In the genomic region with DNA sequence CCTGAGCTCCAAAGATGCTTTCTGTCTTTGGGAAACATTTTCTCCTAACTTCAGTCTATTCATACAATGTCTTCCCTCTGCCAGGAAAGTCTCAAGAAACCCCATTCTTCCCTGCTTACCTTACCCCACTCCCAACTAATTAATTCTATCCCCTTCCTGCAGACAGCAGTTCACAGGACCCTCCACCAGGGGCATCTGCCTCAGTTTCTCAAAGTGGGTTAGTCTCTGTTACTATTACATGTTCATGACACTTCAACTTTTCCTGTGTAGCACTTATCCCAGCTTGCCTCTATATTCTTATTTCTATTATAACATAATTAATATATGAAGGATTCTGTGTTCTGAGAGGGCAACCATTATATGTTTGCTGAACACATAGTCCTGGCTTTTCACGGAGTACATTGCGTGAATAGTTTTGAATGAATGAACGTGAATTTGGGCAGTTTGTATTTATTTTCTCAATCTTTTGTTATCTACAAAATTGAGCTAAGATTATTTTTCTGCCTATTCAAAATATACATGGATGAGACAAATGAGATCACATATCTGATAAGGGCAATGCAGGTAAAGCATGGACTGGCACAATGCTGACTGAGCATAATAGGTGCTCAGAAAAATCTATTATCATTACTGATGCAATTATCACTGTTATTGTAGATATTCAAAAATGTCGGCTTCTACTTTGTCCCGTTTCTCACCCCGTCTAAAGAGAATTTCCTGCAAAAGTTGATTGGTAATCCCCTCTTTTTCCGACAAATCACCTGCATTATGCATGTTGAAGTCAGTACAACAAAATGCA, we compare ENCODE assay signal across 18 cellular contexts.
DNase-seq lines count a peak whose midpoint lies in the region; ATAC-seq and TF ChIP-seq lines count a peak whose summit lies in the region.
"Had no signal": no experiment of that assay in that cellular context is flagged by ENCODE, and none has a peak within 500 bp of the region (broad histone marks: within the 10 kb centered on the region; RNA-seq: fewer than 3 reads in every experiment).

No MANE protein-coding gene starts in this region.

- H2BK120ac ChIP-seq in IMR-90 (ENCODE audit: low read depth, low read length) = no peak overlapping the region

- peaks cover 37% of the 10 kb centered on the region for H3K4me1 Mint-ChIP-seq in brain
- no peaks in the 10 kb centered on the region for H3K4me1 Mint-ChIP-seq in mesothelial cell of epicardium
- H3K4me1 Mint-ChIP-seq: activated B cell treated with CpG ODN at 0.5 μM for 24 hours, B cell, T-cell had no signal

- H3K27me3 ChIP-seq in IMR-90 (ENCODE audit: control insufficient read depth, insufficient read depth, low read length) (no peaks in the 10 kb centered on the region), thoracic aorta (replicated peaks; ENCODE audit: insufficient read depth) (no peaks in the 10 kb centered on the region)

- DNase-seq in IMR-90 = no peak
- no peak for DNase-seq in mesothelial cell of epicardium (ENCODE audit: low spot score in 2 of 2, unreplicated experiment in 2 of 2)
- DNase-seq in thoracic aorta (ENCODE audit: low spot score) = no peak
- no peak for DNase-seq in GM13977 (ENCODE audit: low spot score)
- DNase-seq in sciatic nerve (ENCODE audit: low spot score) = no peak
- DNase-seq in activated CD8-positive, alpha-beta memory T cell treated with anti-CD3 and anti-CD28 coated beads, Interleukin-2, amount 50 U/mL, for 48 hours = no peak
- DNase-seq: activated B cell treated with CpG ODN at 0.5 μM for 24 hours; activated effector memory CD4-positive, alpha-beta T cell treated with Interleukin-2 at 50 U/mL for 16 hours; cortex of kidney; HFFc6; retina; RPMI8226; stimulated activated CD4-positive, alpha-beta T cell treated with anti-CD3 and anti-CD28 coated beads, Interleukin-2, amount 100 ng/mL, for 24 hours; T-cell had no signal

- WGBS in IMR-90 (ENCODE audit: extremely low coverage in 2 of 2, insufficient read length in 1 of 2), 2 experiments = no CpG with 5 or more reads among the region's 7 CpGs

- H3K4me3 ChIP-seq in IMR-90 (ENCODE audit: insufficient read depth, low read depth, low read length) = no peak overlapping the region
- H3K4me3 ChIP-seq in thoracic aorta = no peak overlapping the region
- H3K4me3 ChIP-seq: GM12878 had no signal

- H3K36me3 Mint-ChIP-seq in brain (no peaks in the 10 kb centered on the region), mesothelial cell of epicardium (no peaks in the 10 kb centered on the region)
- H3K36me3 Mint-ChIP-seq: T-cell had no signal

- no peaks in the 10 kb centered on the region for H3K79me1 ChIP-seq in IMR-90 (ENCODE audit: low read depth in 1 of 2, low read length in 2 of 2)

- H3K4ac ChIP-seq in IMR-90 (ENCODE audit: low read depth, low read length) = no peak overlapping the region

- no peak overlapping the region for H3K56ac ChIP-seq in IMR-90 (ENCODE audit: extremely low read depth, insufficient read depth, low read length)

- intact Hi-C loops in IMR-90 (cut with micrococcal nuclease) (no loop called here), sciatic nerve (cut with DNase I) (no loop called here)

- no peak overlapping the region for H3K27ac ChIP-seq in IMR-90 (ENCODE audit: insufficient read depth, low read length)
- peak overlapping the region; percentile 91 to 92 for H3K27ac ChIP-seq in thoracic aorta

- TF ChIP-seq CTCF in IMR-90 (conservative IDR thresholded peaks at IDR 0.05; ENCODE audit: low read depth, low read length) (no peak), brain (conservative IDR thresholded peaks at IDR 0.05) (no peak), mesothelial cell of epicardium (IDR thresholded peaks at IDR 0.05; ENCODE audit: unreplicated experiment) (peak; percentile 48), thoracic aorta (IDR thresholded peaks at IDR 0.05) (peak; percentile 19), GM13977 (IDR thresholded peaks at IDR 0.05; ENCODE audit: extremely low read depth, insufficient read depth, missing control alignments) (no peak)

- ATAC-seq in IMR-90 (ENCODE audit: low read depth) (no peak), thoracic aorta (ENCODE audit: insufficient number of reproducible peaks, low FRiP score, low read depth) (no peak), sciatic nerve (no peak)
- ATAC-seq: GM12878, T-cell had no signal

- no peak overlapping the region for H4K8ac ChIP-seq in IMR-90 (ENCODE audit: low read depth in 2 of 2, low read length in 2 of 2)

- H2AK5ac ChIP-seq in IMR-90 (ENCODE audit: low read depth, low read length) = no peak overlapping the region

- H3K9me3 Mint-ChIP-seq in brain (peaks cover 0 to 5% (median 0%) of the 10 kb centered on the region in 5 experiments), mesothelial cell of epicardium (no peaks in the 10 kb centered on the region)
- H3K9me3 Mint-ChIP-seq: neural crest cell had no signal

- H3K27me3 Mint-ChIP-seq in brain (no peaks in the 10 kb centered on the region), mesothelial cell of epicardium (ENCODE audit: low read depth) (peaks cover 4% of the 10 kb centered on the region)
- H3K27me3 Mint-ChIP-seq: activated B cell treated with CpG ODN at 0.5 μM for 24 hours, B cell, T-cell had no signal

- H3K27ac Mint-ChIP-seq in brain (peak overlapping the region in 4 of 5 experiments; percentile 82 to 92 (median 86)), mesothelial cell of epicardium (no peak overlapping the region)
- H3K27ac Mint-ChIP-seq: activated B cell treated with CpG ODN at 0.5 μM for 24 hours, B cell, HFFc6, T-cell had no signal

- no TSS peak for BruUV-seq in IMR-90 (replicated peaks; lab: Mats Ljungman, UMichigan)

- no peak overlapping the region for H2BK20ac ChIP-seq in IMR-90 (ENCODE audit: low read depth, low read length)

- peak overlapping the region in 1 of 5 experiments; percentile 43 for H3K4me3 Mint-ChIP-seq in brain
- H3K4me3 Mint-ChIP-seq in mesothelial cell of epicardium = no peak overlapping the region
- H3K4me3 Mint-ChIP-seq: activated B cell treated with CpG ODN at 0.5 μM for 24 hours, B cell, HFFc6, neural crest cell, T-cell had no signal

- no peaks in the 10 kb centered on the region for H3K9me1 ChIP-seq in IMR-90 (ENCODE audit: insufficient read depth, low read length)

- no peak overlapping the region for H4K91ac ChIP-seq in IMR-90 (ENCODE audit: insufficient read depth, low read depth, low read length)

- no peak overlapping the region for H2AK9ac ChIP-seq in IMR-90 (replicated peaks; ENCODE audit: low read depth, low read length, poor library complexity)

- no peak overlapping the region for H3K14ac ChIP-seq in IMR-90 (replicated peaks; ENCODE audit: low read depth, low read length)

- H4K20me1 ChIP-seq in IMR-90 (ENCODE audit: insufficient read depth, low read length) = no peaks in the 10 kb centered on the region

- H2AFZ ChIP-seq in IMR-90 (replicated peaks; ENCODE audit: low read length, poor library complexity) = no peak overlapping the region

- dilution Hi-C loops in IMR-90 (cut with HindIII; ENCODE audit: low sequenced_read_pairs, unreplicated experiment) = no loop called here

- in situ Hi-C loops in IMR-90 (cut with MboI; ENCODE audit: low sequenced_read_pairs) (no loop called here), GM13977 (cut with MboI; ENCODE audit: low pct_unique_long_range_greater_than_20kb, low sequenced_read_pairs, unreplicated experiment) (no loop called here)

- no peak overlapping the region for H2BK5ac ChIP-seq in IMR-90 (ENCODE audit: low read depth, low read length, poor library complexity, severe bottlenecking)

- no peak for TF ChIP-seq POLR2A in IMR-90 (IDR thresholded peaks at IDR 0.05; ENCODE audit: low read depth, low read length)

- no peak overlapping the region for H3K9ac ChIP-seq in IMR-90 (ENCODE audit: low read depth, low read length)

- no peak overlapping the region for H3K4me2 ChIP-seq in IMR-90 (ENCODE audit: low read depth, low read length)

- H2BK15ac ChIP-seq in IMR-90 (ENCODE audit: low read depth, low read length) = no peak overlapping the region

- H3K4me1 ChIP-seq in IMR-90 (ENCODE audit: control insufficient read depth, insufficient read depth, low read length) = no peaks in the 10 kb centered on the region
- H3K4me1 ChIP-seq in thoracic aorta (ENCODE audit: control insufficient read depth in 1 of 2, low read depth in 2 of 2) = peaks cover 21 to 52% of the 10 kb centered on the region in 2 donors

- POLR2A ChIA-PET in IMR-90 (lab: Charles Lee; ENCODE audit: unreplicated experiment) = no interaction called here

- no peak overlapping the region for H3K23ac ChIP-seq in IMR-90 (ENCODE audit: low read depth, low read length)

- no peak for TF ChIP-seq RAD21 in IMR-90 (IDR thresholded peaks at IDR 0.05; ENCODE audit: low read length)

- no peak overlapping the region for H3K18ac ChIP-seq in IMR-90 (ENCODE audit: low read depth, low read length)

- CTCF ChIA-PET in IMR-90 (lab: Yijun Ruan, JAX) = no interaction called here

- no peak overlapping the region for H4K5ac ChIP-seq in IMR-90 (ENCODE audit: low read depth, low read length)

- H3K36me3 ChIP-seq in IMR-90 (ENCODE audit: control insufficient read depth, insufficient read depth, low read length) (no peaks in the 10 kb centered on the region), thoracic aorta (no peaks in the 10 kb centered on the region)

- H3K9me3 ChIP-seq in IMR-90 (ENCODE audit: control insufficient read depth, insufficient read depth, low read length) (peaks cover 8% of the 10 kb centered on the region), thoracic aorta (no peaks in the 10 kb centered on the region)

TF ChIP-seq in IMR-90, 13 proteins besides CTCF, POLR2A, EP300 and RAD21:
- no peak for TF ChIP-seq CHD1 (IDR thresholded peaks at IDR 0.05; ENCODE audit: low read depth, low read length)
- TF ChIP-seq MAFK (IDR thresholded peaks at IDR 0.05; ENCODE audit: low read depth, low read length) = peak; percentile 55; the same call in 1 of the 2 replicates
- TF ChIP-seq, protein P1, sequence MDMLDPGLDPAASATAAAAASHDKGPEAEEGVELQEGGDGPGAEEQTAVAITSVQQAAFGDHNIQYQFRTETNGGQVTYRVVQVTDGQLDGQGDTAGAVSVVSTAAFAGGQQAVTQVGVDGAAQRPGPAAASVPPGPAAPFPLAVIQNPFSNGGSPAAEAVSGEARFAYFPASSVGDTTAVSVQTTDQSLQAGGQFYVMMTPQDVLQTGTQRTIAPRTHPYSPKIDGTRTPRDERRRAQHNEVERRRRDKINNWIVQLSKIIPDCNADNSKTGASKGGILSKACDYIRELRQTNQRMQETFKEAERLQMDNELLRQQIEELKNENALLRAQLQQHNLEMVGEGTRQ (IDR thresholded peaks at IDR 0.05; ENCODE audit: low read depth, low read length) = no peak

Comparison
In these comparisons a context has a peak if more than half of its experiments do, and no peak if none do; other contexts are left out.
1. CTCF ChIP-seq: peak in mesothelial cell of epicardium (single experiment) and thoracic aorta (single experiment); none in IMR-90 (single experiment), brain (0 of 2) and GM13977 (single experiment).